Comparison of ENCODE assay signal across 24 cellular contexts in genomic region chr10:68133553-68133952, GRCh38. TPM values are rescaled to one million over a fixed set of nuclear protein-coding genes. Genes with fewer than 3 reads are reported as not detected.
A peak's percentile ranks its signal among the peaks of the same experiment; 100 is the strongest.
DNase-seq lines count a peak whose midpoint lies in the region; ATAC-seq and TF ChIP-seq lines count a peak whose summit lies in the region.
"Had no signal": no experiment of that assay in that cellular context is flagged by ENCODE, and none has a peak within 500 bp of the region (broad histone marks: within the 10 kb centered on the region; RNA-seq: fewer than 3 reads in every experiment).

No MANE protein-coding gene starts in this region.

- no peaks in the 10 kb centered on the region for H3K36me3 ChIP-seq in GM23248 (ENCODE audit: low read depth)
- H3K36me3 ChIP-seq in PC-9 (ENCODE audit: low read depth), result no peaks in the 10 kb centered on the region
- H3K36me3 ChIP-seq in fibroblast of lung (ENCODE audit: control insufficient read depth, insufficient read depth, low read length), result no peaks in the 10 kb centered on the region
- H3K36me3 ChIP-seq in psoas muscle (ENCODE audit: insufficient read depth in 1 of 2, low read depth in 1 of 2), result peaks cover 0 to 30% of the 10 kb centered on the region in 2 donors
- H3K36me3 ChIP-seq in ascending aorta, result no peaks in the 10 kb centered on the region
- H3K36me3 ChIP-seq: tibial nerve had no signal

- BruUV-seq in PC-9 (replicated peaks; lab: Mats Ljungman, UMichigan), result no TSS peak

- TF ChIP-seq CTCF in PC-9 (conservative IDR thresholded peaks at IDR 0.05), result no peak
- no peak for TF ChIP-seq CTCF in fibroblast of lung (conservative IDR thresholded peaks at IDR 0.05 in 1 of 2, IDR thresholded peaks at IDR 0.05 in 1 of 2; ENCODE audit: low read depth in 1 of 2, low read length in 2 of 2)
- no peak for TF ChIP-seq CTCF in psoas muscle (IDR thresholded peaks at IDR 0.05)
- no peak for TF ChIP-seq CTCF in ascending aorta (IDR thresholded peaks at IDR 0.05)

- H3K9me3 ChIP-seq in GM23248 (ENCODE audit: low read depth), result no peaks in the 10 kb centered on the region
- peaks cover 12% of the 10 kb centered on the region for H3K9me3 ChIP-seq in PC-9 (ENCODE audit: insufficient read depth, low read depth)
- H3K9me3 ChIP-seq in fibroblast of lung (ENCODE audit: control insufficient read depth, insufficient read depth, low read depth, low read length), result no peaks in the 10 kb centered on the region
- H3K9me3 ChIP-seq in psoas muscle, result no peaks in the 10 kb centered on the region
- H3K9me3 ChIP-seq in ascending aorta, result no peaks in the 10 kb centered on the region
- H3K9me3 ChIP-seq: Caco-2, mucosa of descending colon, tibial nerve had no signal

- ATAC-seq in psoas muscle (peak; percentile 6 to 39 (median 24)), HG03439 (IDR thresholded peaks at IDR 0.05; ENCODE audit: unreplicated experiment) (no peak)
- ATAC-seq: activated CD8-positive, alpha-beta T cell treated with anti-CD3 and anti-CD28 coated beads, Interleukin-2, amount 10 ng/mL, durations not matched to agents 7 days and 5 days; activated T-cell treated with anti-CD3 and anti-CD28 coated beads, Interleukin-2, amount 50 U/mL, for 72 hours; mucosa of descending colon; T-helper 17 cell had no signal

- DNase-seq in GM23248 (no peak), PC-9 (no peak), fibroblast of lung (ENCODE audit: low read depth in 2 of 2) (peak in 1 of 2 donors; percentile 51), psoas muscle (no peak), OCI-M1 (lab: John Stamatoyannopoulos, UW) (no peak), ascending aorta (ENCODE audit: low spot score in 2 of 2) (no peak), iPS-NIHi11 (ENCODE audit: low spot score) (no peak)
- DNase-seq: activated B cell treated with CpG ODN at 0.5 μM for 24 hours; activated CD8-positive, alpha-beta T cell treated with anti-CD3 and anti-CD28 coated beads, Interleukin-2, amount 10 ng/mL, durations not matched to agents 7 days and 5 days; activated naive CD8-positive, alpha-beta T cell treated with anti-CD3 and anti-CD28 coated beads for 36 hours; activated T-cell treated with anti-CD3 and anti-CD28 coated beads, Interleukin-2, amount 50 U/mL, for 72 hours; AML-193; Caco-2; effector CD4-positive, alpha-beta T cell; hippocampal formation; mucosa of descending colon; NCI-H1436; NCI-H226; SHP77 treated with DMSO at 0.1 percent for 48 hours; T-helper 17 cell had no signal

- no peak overlapping the region for H3K4me3 ChIP-seq in GM23248
- H3K4me3 ChIP-seq in PC-9, result no peak overlapping the region
- H3K4me3 ChIP-seq in fibroblast of lung (replicated peaks in 1 of 4; ENCODE audit: control extremely low read depth in 1 of 4, insufficient read depth in 1 of 4, low read depth in 3 of 4, low read length in 4 of 4), result no peak overlapping the region
- no peak overlapping the region for H3K4me3 ChIP-seq in psoas muscle
- H3K4me3 ChIP-seq in ascending aorta, result no peak overlapping the region
- H3K4me3 ChIP-seq: mucosa of descending colon, smooth muscle cell, tibial nerve had no signal

- no peaks in the 10 kb centered on the region for H3K27me3 ChIP-seq in GM23248 (replicated peaks; ENCODE audit: insufficient read depth)
- H3K27me3 ChIP-seq in PC-9 (ENCODE audit: insufficient read depth, low read depth), result no peaks in the 10 kb centered on the region
- no peaks in the 10 kb centered on the region for H3K27me3 ChIP-seq in fibroblast of lung (ENCODE audit: control insufficient read depth, insufficient read depth, low read length)
- no peaks in the 10 kb centered on the region for H3K27me3 ChIP-seq in psoas muscle (ENCODE audit: insufficient read depth in 3 of 3, low read length in 2 of 3)
- H3K27me3 ChIP-seq in ascending aorta, result no peaks in the 10 kb centered on the region
- H3K27me3 ChIP-seq: tibial nerve had no signal

- CTCF ChIA-PET in PC-9 (lab: Charles Lee), result no interaction called here

- in situ Hi-C loops in GM23248 (cut with MboI), result no loop called here

- H3K4me1 ChIP-seq in GM23248 (ENCODE audit: insufficient read depth) (peaks cover 53% of the 10 kb centered on the region), PC-9 (replicated peaks; ENCODE audit: insufficient read depth) (peaks cover 56% of the 10 kb centered on the region), fibroblast of lung (ENCODE audit: control insufficient read depth, extremely low read depth, insufficient read depth, low read length) (peaks cover 13% of the 10 kb centered on the region), psoas muscle (peaks cover 74% of the 10 kb centered on the region), ascending aorta (peaks cover 0 to 8% of the 10 kb centered on the region in 2 donors)
- H3K4me1 ChIP-seq: Caco-2 had no signal

- H3K9ac ChIP-seq in GM23248 (no peak overlapping the region), fibroblast of lung (ENCODE audit: insufficient read depth, low read length) (no peak overlapping the region)

- H3K27ac ChIP-seq in GM23248 (peak overlapping the region; percentile 96), PC-9 (0 out of 2 replicates have a peak overlapping the region, but pooled peaks have one; percentile 12), fibroblast of lung (ENCODE audit: insufficient read depth, low read length) (peak overlapping the region; percentile 34), psoas muscle (peak overlapping the region; percentile 85), ascending aorta (no peak overlapping the region)
- H3K27ac ChIP-seq: tibial nerve had no signal

- H2AFZ ChIP-seq in GM23248, result no peak overlapping the region
- H2AFZ ChIP-seq in PC-9, result no peak overlapping the region
- peak overlapping the region; percentile 45 for H2AFZ ChIP-seq in fibroblast of lung (ENCODE audit: low read length)

- POLR2A ChIA-PET in PC-9 (lab: Charles Lee; ENCODE audit: unreplicated experiment), result no interaction called here

- no peaks in the 10 kb centered on the region for H4K20me1 ChIP-seq in GM23248 (ENCODE audit: insufficient read depth)
- no peaks in the 10 kb centered on the region for H4K20me1 ChIP-seq in PC-9 (ENCODE audit: insufficient read depth)
- no peaks in the 10 kb centered on the region for H4K20me1 ChIP-seq in fibroblast of lung (ENCODE audit: control insufficient read depth, extremely low read depth, insufficient read depth, low read length)

- H3K9me2 ChIP-seq in GM23248 (ENCODE audit: insufficient read depth) (no peaks in the 10 kb centered on the region), PC-9 (ENCODE audit: insufficient read depth) (no peaks in the 10 kb centered on the region)

- H3F3A ChIP-seq in GM23248 (ENCODE audit: insufficient read depth) (peaks cover 61% of the 10 kb centered on the region), PC-9 (ENCODE audit: insufficient read depth, low read depth) (peaks cover 49% of the 10 kb centered on the region)

- intact Hi-C loops in PC-9 (cut with micrococcal nuclease; ENCODE audit: unreplicated experiment) (no loop called here), psoas muscle (cut with DNase I) (no loop called here), ascending aorta (cut with DNase I) (no loop called here)

- H3K4me2 ChIP-seq in GM23248 (ENCODE audit: unreplicated experiment) (no peak overlapping the region), PC-9 (no peak overlapping the region), fibroblast of lung (ENCODE audit: extremely low read depth, insufficient read depth, low read length) (no peak overlapping the region)
- H3K4me2 ChIP-seq: smooth muscle cell had no signal

- H3K79me2 ChIP-seq in GM23248 (ENCODE audit: insufficient read depth) (peaks cover 52% of the 10 kb centered on the region), PC-9 (ENCODE audit: low read depth) (no peaks in the 10 kb centered on the region), fibroblast of lung (ENCODE audit: control insufficient read depth, insufficient read depth, low read length) (no peaks in the 10 kb centered on the region)

- WGBS in GM23248 (ENCODE audit: low coverage in 1 of 2, low lambda C conversion rate in 2 of 2, missing lambda C conversion rate in 2 of 2), 2 experiments, result 97 to 100% methylated on average over 2 of the region's 2 CpGs
- WGBS in psoas muscle, 3 donors, result 9 to 26% (median 22%) methylated on average over 2 of the region's 2 CpGs

RNA-seq across cellular contexts. Expression of gene MYPN, which starts 24.3 kb away (rescaled TPM):
- 14.5 and 20.0 TPM in 2 replicates for total RNA-seq in GM23248 (2014; rRNA removed; shearing (Covaris generic))
- polyA plus RNA-seq in GM23248 (2016; fragmentation: Nextera tagmentation; extraction: Ambion mirVana) (8.8 and 9.2 TPM in 2 replicates), fibroblast of lung (0.77 and 1.9 TPM in 2 replicates), psoas muscle (100 to 1,000 TPM in 1 of 3 donors, 10 to 100 TPM in 2; 24.3 to 117 (median 97.4) TPM)
- total RNA-seq in PC-9 (2021) (3.9 and 4.1 TPM in 2 replicates), fibroblast of lung (under 0.01 and 1.2 TPM in 2 replicates), psoas muscle (100 to 1,000 TPM; 216 to 376 (median 312) TPM), ascending aorta (not detected)
- 0.68 and 1.6 TPM in 2 replicates for polyA plus RNA-seq in fibroblast of lung (2012)
- polyA minus RNA-seq in fibroblast of lung (ENCODE audit: low replicate concordance), result 0.90 and 2.8 TPM in 2 replicates
- total RNA-seq: activated B cell treated with CpG ODN at 0.5 μM for 24 hours; activated CD8-positive, alpha-beta T cell treated with anti-CD3 and anti-CD28 coated beads, Interleukin-2, amount 10 ng/mL, durations not matched to agents 7 days and 5 days; activated naive CD8-positive, alpha-beta T cell treated with anti-CD3 and anti-CD28 coated beads for 36 hours; activated T-cell treated with anti-CD3 and anti-CD28 coated beads, Interleukin-2, amount 50 U/mL, for 72 hours; Caco-2; omental fat pad; T-helper 17 cell; tibial nerve had no signal

RNA-seq across cellular contexts. Expression of gene HERC4, which starts 58.5 kb away (rescaled TPM):
- 228 and 289 TPM in 2 replicates for total RNA-seq in GM23248 (2014; rRNA removed; shearing (Covaris generic))
- polyA plus RNA-seq in GM23248 (2016; fragmentation: Nextera tagmentation; extraction: Ambion mirVana), result 116 and 127 TPM in 2 replicates
- total RNA-seq in PC-9 (2021), result 115 and 116 TPM in 2 replicates
- total RNA-seq in fibroblast of lung, result 77.0 and 140 TPM in 2 replicates
- 53.1 and 93.3 TPM in 2 replicates for polyA plus RNA-seq in fibroblast of lung
- 38.3 and 80.7 TPM in 2 replicates for polyA plus RNA-seq in fibroblast of lung (2012)
- 11.4 and 13.9 TPM in 2 replicates for polyA minus RNA-seq in fibroblast of lung (ENCODE audit: low replicate concordance)
- total RNA-seq in psoas muscle, result 10 to 100 TPM; 15.1 to 29.4 (median 20.6) TPM
- 10 to 100 TPM in 2 of 3 donors, 1 to 10 TPM in 1; 8.8 to 23.7 (median 17.6) TPM for polyA plus RNA-seq in psoas muscle
- total RNA-seq in ascending aorta, result 15.0 TPM

Comparison
In these comparisons a context has a peak if more than half of its experiments do, and no peak if none do; other contexts are left out.
1. H3K27ac ChIP-seq: peak in GM23248 (single experiment), PC-9 (single experiment), fibroblast of lung (single experiment) and psoas muscle (single experiment); none in ascending aorta (0 of 2).
2. RNA of gene MYPN, which starts 24.3 kb away (total RNA-seq): 216 to 376 TPM in psoas muscle; 14.5 to 20.0 TPM in GM23248, 3.9 to 4.1 TPM in PC-9, under 0.01 to 1.2 TPM in fibroblast of lung and not detected in ascending aorta (single experiment); every median in the first group is over 10 times any median in the second.